ENCODE assay signal across 1 cellular context in genomic region chr5:134083517-134083916, GRCh38.
TF ChIP-seq lines count a peak whose summit lies in the region.

No MANE protein-coding gene starts in this region.

TF ChIP-seq in HepG2, 621 proteins besides CTCF, POLR2A, EP300 and RAD21:
- TF ChIP-seq ZNF576 (CRISPR knock-in tag; IDR thresholded peaks at IDR 0.05) (no peak), RFX1 (IDR thresholded peaks at IDR 0.05) (no peak), ZNF597 (CRISPR knock-in tag; IDR thresholded peaks at IDR 0.05) (no peak), PBX3 (CRISPR knock-in tag; IDR thresholded peaks at IDR 0.05; ENCODE audit: borderline replicate concordance) (no peak), ZSCAN5A (CRISPR knock-in tag; IDR thresholded peaks at IDR 0.05; ENCODE audit: borderline replicate concordance) (no peak), MXD3 (CRISPR knock-in tag; IDR thresholded peaks at IDR 0.05) (no peak), ZKSCAN5 (CRISPR knock-in tag; IDR thresholded peaks at IDR 0.05) (no peak), HIC2 (CRISPR knock-in tag; IDR thresholded peaks at IDR 0.05; ENCODE audit: low read depth) (no peak), HIVEP1 (CRISPR knock-in tag; IDR thresholded peaks at IDR 0.05) (no peak), GATAD1 (CRISPR knock-in tag; IDR thresholded peaks at IDR 0.05) (no peak), KLF13 (CRISPR knock-in tag; IDR thresholded peaks at IDR 0.05) (no peak), HNF1A (IDR thresholded peaks at IDR 0.05; ENCODE audit: low read depth) (no peak), HNF1A (CRISPR knock-in tag; IDR thresholded peaks at IDR 0.05; ENCODE audit: borderline replicate concordance) (no peak), MBD4 (IDR thresholded peaks at IDR 0.05; ENCODE audit: borderline replicate concordance, low read length) (no peak), YEATS2 (CRISPR knock-in tag; IDR thresholded peaks at IDR 0.05; ENCODE audit: borderline replicate concordance) (no peak), SOX13 (IDR thresholded peaks at IDR 0.05) (no peak), SOX13 (CRISPR knock-in tag; conservative IDR thresholded peaks at IDR 0.05 in 1 of 2, IDR thresholded peaks at IDR 0.05 in 1 of 2) (no peak), MNT (IDR thresholded peaks at IDR 0.05) (no peak), ZNF609 (CRISPR knock-in tag; IDR thresholded peaks at IDR 0.05; ENCODE audit: borderline replicate concordance) (no peak), E2F2 (CRISPR knock-in tag; IDR thresholded peaks at IDR 0.05; ENCODE audit: borderline replicate concordance) (no peak)
